In the genomic region with DNA sequence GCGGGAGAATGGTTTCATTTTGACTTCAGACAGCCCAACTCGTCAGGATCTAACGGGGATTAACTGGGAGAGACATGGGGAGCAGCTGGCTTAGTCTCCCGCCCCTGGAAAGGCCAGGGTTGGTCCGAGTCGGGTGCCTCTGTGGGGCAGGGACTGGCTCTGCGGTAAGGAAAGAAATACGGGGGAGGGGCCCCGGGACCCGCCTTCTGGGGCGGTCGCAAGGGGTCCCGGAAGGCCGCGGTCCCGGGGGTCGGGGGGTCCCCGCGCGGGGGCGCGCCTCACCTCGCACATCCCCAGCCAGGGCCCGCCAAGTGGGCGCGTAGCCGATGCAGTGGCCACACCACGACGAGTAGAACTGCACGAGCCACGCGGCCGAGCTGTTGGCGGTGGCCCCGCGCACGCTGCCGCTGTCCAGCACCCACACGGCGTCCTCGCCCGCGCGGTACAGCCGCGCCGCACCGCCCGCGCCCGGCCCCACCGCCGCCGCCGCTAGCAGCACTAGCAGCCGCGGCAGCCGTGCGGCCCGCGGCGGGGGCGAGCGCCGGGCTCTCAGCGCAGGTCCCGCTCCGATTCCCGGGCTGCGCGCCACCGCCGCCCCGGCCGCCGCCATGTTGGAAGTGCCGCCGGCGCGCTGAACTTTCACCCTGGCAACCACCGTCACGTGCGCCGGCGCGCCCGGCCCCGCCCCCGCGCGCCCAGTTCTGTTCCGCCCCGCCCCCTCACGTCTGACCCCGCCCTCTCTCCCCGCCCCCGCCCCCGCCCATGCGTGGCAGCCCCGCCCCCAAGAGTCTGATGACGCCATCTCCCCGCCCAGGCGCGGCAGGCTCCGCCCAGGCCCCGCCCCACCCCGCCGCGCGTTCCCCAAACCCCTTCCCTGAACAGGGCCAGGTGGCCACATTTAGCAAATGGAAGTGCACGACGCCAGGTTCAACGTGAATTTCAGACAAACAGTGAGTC, we compare ENCODE assay signal across 8 cellular contexts. TPM values are rescaled to one million over a fixed set of nuclear protein-coding genes. Genes with fewer than 3 reads are reported as not detected.
DNase-seq lines count a peak whose midpoint lies in the region; ATAC-seq and TF ChIP-seq lines count a peak whose summit lies in the region.

TSS of gene QSOX2 (minus strand) at position 619 of the 957 bp plus-strand sequence. CDS start at position 610, 9 bp downstream.

- H3K79me2 ChIP-seq in Loucy (ENCODE audit: insufficient read depth, low read length) (peaks cover 47% of the 10 kb centered on the region), SK-N-SH (ENCODE audit: insufficient read depth) (peaks cover 44% of the 10 kb centered on the region)

- H3K4me2 ChIP-seq in Loucy (ENCODE audit: low read depth, low read length, poor library complexity, severe bottlenecking), result peak within 1 kb of the TSS; percentile 97
- H3K4me2 ChIP-seq in SK-N-SH, result peak within 1 kb of the TSS; percentile 95

- peaks cover 2% of the 10 kb centered on the region for H3K36me3 Mint-ChIP-seq in activated naive CD4-positive, alpha-beta T cell treated with anti-CD3 and anti-CD28 coated beads for 36 hours (ENCODE audit: low read depth)

- peak within 1 kb of the TSS; percentile 88 for H3K27ac Mint-ChIP-seq in activated naive CD4-positive, alpha-beta T cell treated with anti-CD3 and anti-CD28 coated beads for 36 hours

- H4K20me1 ChIP-seq in Loucy (ENCODE audit: insufficient read depth, low read length, poor library complexity, severe bottlenecking), result peaks cover 21% of the 10 kb centered on the region
- peaks cover 40% of the 10 kb centered on the region for H4K20me1 ChIP-seq in SK-N-SH (ENCODE audit: insufficient read depth)

- H3F3A ChIP-seq in Loucy (ENCODE audit: low read depth) (peaks cover 6% of the 10 kb centered on the region; the same call in 1 of the 2 replicates), SK-N-SH (replicated peaks; ENCODE audit: insufficient read depth) (peaks cover 4% of the 10 kb centered on the region)

- H3K4me3 Mint-ChIP-seq in activated naive CD4-positive, alpha-beta T cell treated with anti-CD3 and anti-CD28 coated beads for 36 hours, result peak within 1 kb of the TSS; percentile 92

- no peaks in the 10 kb centered on the region for H3K9me3 ChIP-seq in Loucy (ENCODE audit: insufficient read depth, low read depth, low read length)
- no peaks in the 10 kb centered on the region for H3K9me3 ChIP-seq in SK-N-SH

- no peak for TF ChIP-seq EP300 in SK-N-SH (IDR thresholded peaks at IDR 0.05; ENCODE audit: borderline replicate concordance in 1 of 2, low read depth in 1 of 2, low read length in 1 of 2)

- no peak for TF ChIP-seq CTCF in Loucy (conservative IDR thresholded peaks at IDR 0.05; ENCODE audit: low read length)
- TF ChIP-seq CTCF in SK-N-SH (IDR thresholded peaks at IDR 0.05), result no peak

- H3K4me1 Mint-ChIP-seq in activated naive CD4-positive, alpha-beta T cell treated with anti-CD3 and anti-CD28 coated beads for 36 hours (ENCODE audit: low read depth), result peaks cover 35% of the 10 kb centered on the region

- H3K36me3 ChIP-seq in Loucy (ENCODE audit: insufficient read depth, low read length) (no peaks in the 10 kb centered on the region), SK-N-SH (replicated peaks in 1 of 2; ENCODE audit: control insufficient read depth in 1 of 2, insufficient read depth in 2 of 2, low read length in 1 of 2) (peaks cover 0 to 4% of the 10 kb centered on the region in 2 experiments)

- intact Hi-C loops in activated naive CD4-positive, alpha-beta T cell treated with anti-CD3 and anti-CD28 coated beads for 36 hours (cut with micrococcal nuclease), result loop anchor here (1.0 to 10.0 kb wide), 7 partner anchors 19 to 281 kb away; partner anchors contain the start of genes DNLZ, SEC16A, TMEM250 and UBAC1

- peaks cover 40% of the 10 kb centered on the region for H3K4me1 ChIP-seq in Loucy (ENCODE audit: insufficient read depth, low read length, poor library complexity, severe bottlenecking)
- H3K4me1 ChIP-seq in SK-N-SH (ENCODE audit: control insufficient read depth in 1 of 2, insufficient read depth in 2 of 2, low read depth in 1 of 2, low read length in 1 of 2), result peaks cover 8 to 32% of the 10 kb centered on the region in 2 experiments; a peak in 3 of 4 replicates

- H3K4me3 ChIP-seq in Loucy (ENCODE audit: low read length, poor library complexity, severe bottlenecking) (peak within 1 kb of the TSS; percentile 90), SK-N-SH (ENCODE audit: low read depth in 2 of 2, low read length in 1 of 2) (peak within 1 kb of the TSS; percentile 70 to 86)

- POLR2A ChIA-PET in SK-N-SH (lab: Yijun Ruan, JAX), result interaction anchor here (0.7 kb wide), 2 partner anchors 22 to 165 kb away, joined by 4 read pairs; no protein-coding TSS in a partner anchor

- CTCF ChIA-PET in SK-N-SH (lab: Yijun Ruan, JAX), result interaction anchor here (1.4 kb wide), 2 partner anchors 38 to 75 kb away, joined by 3 to 7 read pairs; no protein-coding TSS in a partner anchor
- CTCF ChIA-PET in activated naive CD4-positive, alpha-beta T cell treated with anti-CD3 and anti-CD28 coated beads for 36 hours (lab: Charles Lee), result interaction anchor here (0.6 to 1.0 kb wide), 3 partner anchors 12 to 286 kb away, joined by 3 to 4 read pairs (median 3); no protein-coding TSS in a partner anchor

- H2AFZ ChIP-seq in Loucy (ENCODE audit: low read length) (peak within 1 kb of the TSS; percentile 79; the same call in 1 of the 2 replicates), SK-N-SH (ENCODE audit: low read depth) (peak within 1 kb of the TSS; percentile 58; the same call in 1 of the 2 replicates)

- H3K27ac ChIP-seq in SK-N-SH (ENCODE audit: low read depth in 2 of 2, low read length in 1 of 2) (peak within 1 kb of the TSS in 1 of 2 experiments; percentile 22; a peak in 1 of 4 replicates), substantia nigra (ENCODE audit: low read depth, low read length, poor library complexity, severe bottlenecking) (no peak within 1 kb of the TSS)

- DNase-seq in COR-L47 (lab: John Stamatoyannopoulos, UW), result peak; percentile 84
- DNase-seq in SK-N-SH, result peak; percentile 99
- peak; percentile 85 for DNase-seq in activated naive CD4-positive, alpha-beta T cell treated with anti-CD3 and anti-CD28 coated beads for 36 hours
- DNase-seq in germinal center (ENCODE audit: low spot score), result peak; percentile 93
- DNase-seq in nucleus accumbens (lab: John Stamatoyannopoulos, UW), result peak in 54 of 56 donors; percentile 39 to 94 (median 82)
- peak in 48 of 49 donors; percentile 27 to 96 (median 84) for DNase-seq in substantia nigra (lab: John Stamatoyannopoulos, UW)

- H3K9me3 Mint-ChIP-seq in activated naive CD4-positive, alpha-beta T cell treated with anti-CD3 and anti-CD28 coated beads for 36 hours, result no peaks in the 10 kb centered on the region

- no peaks in the 10 kb centered on the region for H3K27me3 Mint-ChIP-seq in activated naive CD4-positive, alpha-beta T cell treated with anti-CD3 and anti-CD28 coated beads for 36 hours (ENCODE audit: low read depth)

- no peak for TF ChIP-seq RAD21 in SK-N-SH (IDR thresholded peaks at IDR 0.05; ENCODE audit: low read length)

- H3K9me2 ChIP-seq in Loucy (replicated peaks; ENCODE audit: low read depth, low read length), result no peaks in the 10 kb centered on the region
- no peaks in the 10 kb centered on the region for H3K9me2 ChIP-seq in SK-N-SH

- no peaks in the 10 kb centered on the region for H3K27me3 ChIP-seq in Loucy (ENCODE audit: insufficient read depth, low read length, poor library complexity, severe bottlenecking)
- no peaks in the 10 kb centered on the region for H3K27me3 ChIP-seq in SK-N-SH (ENCODE audit: insufficient read depth)

- peak within 1 kb of the TSS; percentile 75 for H3K9ac ChIP-seq in Loucy (ENCODE audit: low read depth, low read length, poor library complexity, severe bottlenecking)
- peak within 1 kb of the TSS; percentile 65 for H3K9ac ChIP-seq in SK-N-SH

- WGBS in SK-N-SH (ENCODE audit: low lambda C conversion rate), result 1% methylated on average over 42 of the region's 113 CpGs

- ATAC-seq in GM21529 (IDR thresholded peaks at IDR 0.05; ENCODE audit: unreplicated experiment), result peak; percentile 42

TF ChIP-seq in SK-N-SH, 30 proteins besides CTCF, POLR2A, EP300 and RAD21 (continues in another document):
- TF ChIP-seq TCF12 (IDR thresholded peaks at IDR 0.05), result no peak
- no peak for TF ChIP-seq PBX3 (IDR thresholded peaks at IDR 0.05)
- TF ChIP-seq RCOR1 (IDR thresholded peaks at IDR 0.05; ENCODE audit: low read length), result no peak
- no peak for TF ChIP-seq CHD2 (IDR thresholded peaks at IDR 0.05; ENCODE audit: low read length, partially characterized antibody)

RNA-seq across cellular contexts. Expression of gene QSOX2, which starts in this region (rescaled TPM):
- polyA plus RNA-seq in SK-N-SH (2012; rRNA removed), result 25.5 and 26.6 TPM in 2 replicates
- 20.2 and 23.7 TPM in 2 replicates for polyA plus RNA-seq in SK-N-SH (2012; cell fraction: cytosol; rRNA removed)
- 31.2 and 37.5 TPM in 2 replicates for polyA plus RNA-seq in SK-N-SH (2012; cell fraction: nucleus; rRNA removed)
- 10 to 100 TPM; 17.7 to 18.0 TPM for total RNA-seq in activated naive CD4-positive, alpha-beta T cell treated with anti-CD3 and anti-CD28 coated beads for 36 hours
